Comparison of ENCODE assay signal across 38 cellular contexts in genomic region chr16:28241924-28242323, GRCh38. TPM values are rescaled to one million over a fixed set of nuclear protein-coding genes. Genes with fewer than 3 reads are reported as not detected.
"Had no signal": no experiment of that assay in that cellular context is flagged by ENCODE, and none has a peak within 500 bp of the region (broad histone marks: within the 10 kb centered on the region; RNA-seq: fewer than 3 reads in every experiment).

No MANE protein-coding gene starts in this region.

- DNase-seq: activated B cell treated with CpG ODN at 0.5 μM for 24 hours; activated CD4-positive, alpha-beta T cell treated with anti-CD3 and anti-CD28 coated beads for 48 hours; activated CD4-positive, alpha-beta T cell treated with anti-CD3 and anti-CD28 coated beads, Interleukin-2, amount 50 U/mL, for 1 hour; activated CD4-positive, alpha-beta T cell treated with anti-CD3 and anti-CD28 coated beads, Interleukin-2, amount 50 U/mL, for 48 hours; activated CD8-positive, alpha-beta memory T cell treated with anti-CD3 and anti-CD28 coated beads, Interleukin-2, amount 10 ng/mL, durations not matched to agents 7 days and 5 days; activated CD8-positive, alpha-beta memory T cell treated with anti-CD3 and anti-CD28 coated beads, Interleukin-2, amount 50 U/mL, for 4 hours; activated CD8-positive, alpha-beta T cell treated with anti-CD3 and anti-CD28 coated beads, Interleukin-2, amount 10 ng/mL, durations not matched to agents 7 days and 5 days; activated effector memory CD4-positive, alpha-beta T cell treated with anti-CD3 and anti-CD28 coated beads, Interleukin-2, amount 50 U/mL, for 16 hours; activated naive CD4-positive, alpha-beta T cell treated with anti-CD3 and anti-CD28 coated beads for 36 hours; activated naive CD8-positive, alpha-beta T cell treated with anti-CD3 and anti-CD28 coated beads, Interleukin-2, amount 10 ng/mL, durations not matched to agents 7 days and 5 days; activated T-cell treated with anti-CD3 and anti-CD28 coated beads, Interleukin-2, amount 50 U/mL, for 1 hour; activated T-cell treated with anti-CD3 and anti-CD28 coated beads, Interleukin-2, amount 50 U/mL, for 48 hours; cortex of kidney; dermis blood vessel endothelial cell; effector CD8-positive, alpha-beta T cell; esophagus squamous epithelium; foreskin melanocyte; SW 1271; T-helper 1 cell; T-helper 17 cell; T1000; WERI-Rb-1 had no signal

- ATAC-seq: activated CD4-positive, CD25-positive, alpha-beta regulatory T cell treated with anti-CD3 and anti-CD28 coated beads, Interleukin-2, amount 50 U/mL, for 24 hours; activated CD8-positive, alpha-beta memory T cell treated with anti-CD3 and anti-CD28 coated beads, Interleukin-2, amount 10 ng/mL, durations not matched to agents 7 days and 5 days; activated CD8-positive, alpha-beta T cell treated with anti-CD3 and anti-CD28 coated beads, Interleukin-2, amount 10 ng/mL, durations not matched to agents 7 days and 5 days; gastroesophageal sphincter; T-helper 17 cell had no signal

- H3K36me3 Mint-ChIP-seq: activated CD8-positive, alpha-beta memory T cell treated with anti-CD3 and anti-CD28 coated beads, Interleukin-2, amount 10 ng/mL, durations not matched to agents 7 days and 5 days; activated naive CD8-positive, alpha-beta T cell treated with anti-CD3 and anti-CD28 coated beads, Interleukin-2, amount 10 ng/mL, durations not matched to agents 7 days and 5 days; brain had no signal

- H3K27me3 Mint-ChIP-seq: activated CD8-positive, alpha-beta memory T cell treated with anti-CD3 and anti-CD28 coated beads, Interleukin-2, amount 10 ng/mL, durations not matched to agents 7 days and 5 days; activated naive CD4-positive, alpha-beta T cell treated with anti-CD3 and anti-CD28 coated beads, Interleukin-2, amount 50 U/mL, for 24 hours; brain had no signal

- H3K4me1 ChIP-seq: ascending aorta, esophagus squamous epithelium, gastroesophageal sphincter had no signal

- FAIRE-seq: bronchial epithelial cell, colon, endometrium, endothelial cell of umbilical vein had no signal

- H3K9me3 Mint-ChIP-seq: activated B cell treated with CpG ODN at 0.5 μM for 24 hours; activated naive CD4-positive, alpha-beta T cell treated with anti-CD3 and anti-CD28 coated beads, Interleukin-2, amount 50 U/mL, for 24 hours; central memory CD8-positive, alpha-beta T cell had no signal

- H3K36me3 ChIP-seq: ascending aorta, esophagus squamous epithelium, gastroesophageal sphincter, WERI-Rb-1 had no signal

- H3K27ac ChIP-seq: ascending aorta, epithelial cell of prostate, esophagus squamous epithelium, gastroesophageal sphincter, WERI-Rb-1 had no signal

- H3K27ac Mint-ChIP-seq: activated B cell treated with CpG ODN at 0.5 μM for 24 hours; activated CD8-positive, alpha-beta memory T cell treated with anti-CD3 and anti-CD28 coated beads, Interleukin-2, amount 10 ng/mL, durations not matched to agents 7 days and 5 days; activated CD8-positive, alpha-beta T cell treated with anti-CD3 and anti-CD28 coated beads, Interleukin-2, amount 10 ng/mL, durations not matched to agents 7 days and 5 days; activated naive CD4-positive, alpha-beta T cell treated with anti-CD3 and anti-CD28 coated beads for 36 hours; activated naive CD4-positive, alpha-beta T cell treated with anti-CD3 and anti-CD28 coated beads, Interleukin-2, amount 50 U/mL, for 24 hours; activated naive CD8-positive, alpha-beta T cell treated with anti-CD3 and anti-CD28 coated beads, Interleukin-2, amount 10 ng/mL, durations not matched to agents 7 days and 5 days; activated T-helper 1 cell treated with anti-CD3 and anti-CD28 coated beads, Interleukin-12 subunit alpha, Interleukin-12 subunit beta, Interleukin-2, Interleukin-4 antibody, amounts not matched to agents 30 ng/mL and 10 ng/mL and 1 ng/mL, durations not matched to agents 14 hours and 24 hours and 36 hours; activated T-helper 2 cell treated with anti-CD3 and anti-CD28 coated beads, Interferon-gamma antibody, Interleukin-2, Interleukin-4, amounts not matched to agents 10 μg/mL and 5 μg/mL and 100 μg/mL, durations not matched to agents 14 hours and 24 hours and 36 hours; brain; T-helper 17 cell; T-helper 2 cell treated with Interferon-gamma antibody and Interleukin-4, amounts not matched to agents 5 μg/mL and 100 μg/mL, for 36 hours had no signal

- H3K4me3 ChIP-seq: ascending aorta, esophagus squamous epithelium, gastroesophageal sphincter had no signal

- H3K27me3 ChIP-seq: ascending aorta, esophagus squamous epithelium, gastroesophageal sphincter had no signal

- H3K4me1 Mint-ChIP-seq: activated B cell treated with CpG ODN at 0.5 μM for 24 hours; activated CD8-positive, alpha-beta memory T cell treated with anti-CD3 and anti-CD28 coated beads, Interleukin-2, amount 10 ng/mL, durations not matched to agents 7 days and 5 days; activated naive CD4-positive, alpha-beta T cell treated with anti-CD3 and anti-CD28 coated beads, Interleukin-2, amount 50 U/mL, for 24 hours; activated naive CD8-positive, alpha-beta T cell treated with anti-CD3 and anti-CD28 coated beads, Interleukin-2, amount 10 ng/mL, durations not matched to agents 7 days and 5 days; brain; central memory CD8-positive, alpha-beta T cell had no signal

- H3K4me3 Mint-ChIP-seq: activated B cell treated with CpG ODN at 0.5 μM for 24 hours; activated CD8-positive, alpha-beta memory T cell treated with anti-CD3 and anti-CD28 coated beads, Interleukin-2, amount 10 ng/mL, durations not matched to agents 7 days and 5 days; activated CD8-positive, alpha-beta T cell treated with anti-CD3 and anti-CD28 coated beads, Interleukin-2, amount 10 ng/mL, durations not matched to agents 7 days and 5 days; activated naive CD4-positive, alpha-beta T cell treated with anti-CD3 and anti-CD28 coated beads for 36 hours; activated naive CD4-positive, alpha-beta T cell treated with anti-CD3 and anti-CD28 coated beads, Interleukin-2, amount 50 U/mL, for 24 hours; activated naive CD8-positive, alpha-beta T cell treated with anti-CD3 and anti-CD28 coated beads, Interleukin-2, amount 10 ng/mL, durations not matched to agents 7 days and 5 days; activated T-helper 1 cell treated with anti-CD3 and anti-CD28 coated beads, Interleukin-12 subunit alpha, Interleukin-12 subunit beta, Interleukin-2, Interleukin-4 antibody, amounts not matched to agents 30 ng/mL and 10 ng/mL and 1 ng/mL, durations not matched to agents 14 hours and 24 hours and 36 hours; brain; central memory CD8-positive, alpha-beta T cell; T-helper 17 cell; T-helper 2 cell treated with Interferon-gamma antibody and Interleukin-4, amounts not matched to agents 5 μg/mL and 100 μg/mL, for 36 hours had no signal

RNA-seq across cellular contexts. Expression of gene SBK1, which starts 50.4 kb away (rescaled TPM):
- total RNA-seq: ascending aorta, fibroblast of villous mesenchyme had no signal
- polyA plus RNA-seq: fibroblast of lung had no signal
